21 cellular contexts compared by ENCODE assay signal in genomic region chr10:52814506-52814905, GRCh38. TPM values are rescaled to one million over a fixed set of nuclear protein-coding genes. Genes with fewer than 3 reads are reported as not detected.
DNase-seq lines count a peak whose midpoint lies in the region; ATAC-seq lines count a peak whose summit lies in the region.
"Had no signal": no experiment of that assay in that cellular context is flagged by ENCODE, and none has a peak within 500 bp of the region (broad histone marks: within the 10 kb centered on the region; RNA-seq: fewer than 3 reads in every experiment).

No MANE protein-coding gene starts in this region.

- H3K4me1 ChIP-seq in thymus (ENCODE audit: control insufficient read depth, insufficient read depth, low read length), result peaks cover 5% of the 10 kb centered on the region
- H3K4me1 ChIP-seq: esophagus muscularis mucosa had no signal

- H3K27ac ChIP-seq in thymus (ENCODE audit: low read depth), result peak overlapping the region; percentile 73
- H3K27ac ChIP-seq: esophagus muscularis mucosa, hepatocyte, thoracic aorta had no signal

- no peaks in the 10 kb centered on the region for H3K27me3 Mint-ChIP-seq in activated naive CD8-positive, alpha-beta T cell treated with anti-CD3 and anti-CD28 coated beads, Interleukin-2, amount 50 U/mL, for 24 hours
- H3K27me3 Mint-ChIP-seq: activated naive CD4-positive, alpha-beta T cell treated with anti-CD3 and anti-CD28 coated beads, Interleukin-2, amount 10 ng/mL, durations not matched to agents 7 days and 5 days; CD4-positive, alpha-beta memory T cell had no signal

- ATAC-seq in GM21576 (IDR thresholded peaks at IDR 0.05; ENCODE audit: unreplicated experiment), result peak; percentile 50
- peak; percentile 58 for ATAC-seq in HG03354 (IDR thresholded peaks at IDR 0.05; ENCODE audit: poor library complexity, severe bottlenecking, unreplicated experiment)
- no peak for ATAC-seq in activated naive CD8-positive, alpha-beta T cell treated with anti-CD3 and anti-CD28 coated beads, Interleukin-2, amount 50 U/mL, for 24 hours
- ATAC-seq: right cardiac atrium had no signal

- no peaks in the 10 kb centered on the region for H3K36me3 ChIP-seq in thymus (ENCODE audit: control insufficient read depth, insufficient read depth)
- H3K36me3 ChIP-seq: esophagus muscularis mucosa, thoracic aorta had no signal

- no peak overlapping the region for H3K27ac Mint-ChIP-seq in activated naive CD8-positive, alpha-beta T cell treated with anti-CD3 and anti-CD28 coated beads, Interleukin-2, amount 50 U/mL, for 24 hours
- H3K27ac Mint-ChIP-seq: activated naive CD4-positive, alpha-beta T cell treated with anti-CD3 and anti-CD28 coated beads, Interleukin-2, amount 10 ng/mL, durations not matched to agents 7 days and 5 days; CD4-positive, alpha-beta memory T cell; mesothelial cell of epicardium had no signal

- no peaks in the 10 kb centered on the region for H3K9me3 ChIP-seq in thymus (ENCODE audit: control insufficient read depth)
- H3K9me3 ChIP-seq: esophagus muscularis mucosa, thoracic aorta had no signal

- no peaks in the 10 kb centered on the region for H3K36me3 Mint-ChIP-seq in activated naive CD8-positive, alpha-beta T cell treated with anti-CD3 and anti-CD28 coated beads, Interleukin-2, amount 50 U/mL, for 24 hours (ENCODE audit: low read depth)
- H3K36me3 Mint-ChIP-seq: activated naive CD4-positive, alpha-beta T cell treated with anti-CD3 and anti-CD28 coated beads, Interleukin-2, amount 10 ng/mL, durations not matched to agents 7 days and 5 days; CD4-positive, alpha-beta memory T cell had no signal

- H3K4me3 Mint-ChIP-seq in activated naive CD8-positive, alpha-beta T cell treated with anti-CD3 and anti-CD28 coated beads, Interleukin-2, amount 50 U/mL, for 24 hours, result no peak overlapping the region
- H3K4me3 Mint-ChIP-seq: activated naive CD4-positive, alpha-beta T cell treated with anti-CD3 and anti-CD28 coated beads, Interleukin-2, amount 10 ng/mL, durations not matched to agents 7 days and 5 days; mesothelial cell of epicardium had no signal

- H3K9me3 Mint-ChIP-seq in activated naive CD8-positive, alpha-beta T cell treated with anti-CD3 and anti-CD28 coated beads, Interleukin-2, amount 50 U/mL, for 24 hours, result peaks cover 3% of the 10 kb centered on the region
- H3K9me3 Mint-ChIP-seq: activated naive CD4-positive, alpha-beta T cell treated with anti-CD3 and anti-CD28 coated beads, Interleukin-2, amount 10 ng/mL, durations not matched to agents 7 days and 5 days had no signal

- DNase-seq in NCI-H748 (lab: John Stamatoyannopoulos, UW; ENCODE audit: unreplicated experiment) (peak; percentile 20), NCI-H748 treated with DMSO at 0.1 percent for 48 hours (lab: John Stamatoyannopoulos, UW) (no peak), AG08396 (ENCODE audit: low spot score) (no peak), T-helper 9 cell (no peak)
- no peak for DNase-seq in activated naive CD8-positive, alpha-beta T cell treated with anti-CD3 and anti-CD28 coated beads, Interleukin-2, amount 50 U/mL, for 24 hours
- DNase-seq: activated CD8-positive, alpha-beta memory T cell treated with anti-CD3 and anti-CD28 coated beads, Interleukin-2, amount 50 U/mL, for 4 hours; activated naive CD4-positive, alpha-beta T cell treated with anti-CD3 and anti-CD28 coated beads, Interleukin-2, amount 10 ng/mL, durations not matched to agents 7 days and 5 days; CD4-positive, alpha-beta memory T cell; Kasumi-1; NCI-H1694; NCI-H524; right cardiac atrium; stimulated activated CD4-positive, alpha-beta T cell treated with anti-CD3 and anti-CD28 coated beads, Interleukin-2, amount 100 ng/mL, for 24 hours; stimulated activated CD8-positive, alpha-beta memory T cell treated with anti-CD3 and anti-CD28 coated beads, Interleukin-4, amount 100 ng/mL, for 48 hours had no signal

- no peaks in the 10 kb centered on the region for H3K27me3 ChIP-seq in thymus (ENCODE audit: control insufficient read depth, insufficient read depth)
- H3K27me3 ChIP-seq: esophagus muscularis mucosa, hepatocyte had no signal

- WGBS in thymus, result 3% methylated on average over 5 of the region's 5 CpGs

- H3K4me1 Mint-ChIP-seq in activated naive CD8-positive, alpha-beta T cell treated with anti-CD3 and anti-CD28 coated beads, Interleukin-2, amount 50 U/mL, for 24 hours, result peaks cover 2% of the 10 kb centered on the region
- H3K4me1 Mint-ChIP-seq: activated naive CD4-positive, alpha-beta T cell treated with anti-CD3 and anti-CD28 coated beads, Interleukin-2, amount 10 ng/mL, durations not matched to agents 7 days and 5 days; CD4-positive, alpha-beta memory T cell had no signal

- H3K4me3 ChIP-seq in thymus (ENCODE audit: low read length), result no peak overlapping the region
- H3K4me3 ChIP-seq: esophagus muscularis mucosa, hepatocyte, thoracic aorta had no signal

RNA-seq across cellular contexts. Expression of gene MBL2, which starts 41.9 kb away (rescaled TPM):
- polyA plus RNA-seq in thymus, result 0.09 TPM
- polyA plus RNA-seq: CD4-positive, alpha-beta memory T cell; right cardiac atrium had no signal
